ENCODE assay signal across 17 cellular contexts in genomic region chr20:59044796-59045195, GRCh38. TPM values are rescaled to one million over a fixed set of nuclear protein-coding genes. Genes with fewer than 3 reads are reported as not detected.
A peak's percentile ranks its signal among the peaks of the same experiment; 100 is the strongest.
DNase-seq lines count a peak whose midpoint lies in the region; ATAC-seq and TF ChIP-seq lines count a peak whose summit lies in the region.
"Had no signal": no experiment of that assay in that cellular context is flagged by ENCODE, and none has a peak within 500 bp of the region (broad histone marks: within the 10 kb centered on the region; RNA-seq: fewer than 3 reads in every experiment).

No MANE protein-coding gene starts in this region.

- no peaks in the 10 kb centered on the region for H3K9me3 ChIP-seq in DND-41 (ENCODE audit: insufficient read depth, low read length, severe bottlenecking)
- H3K9me3 ChIP-seq in Peyer's patch: no peaks in the 10 kb centered on the region

- peaks cover 32% of the 10 kb centered on the region for H3K79me2 ChIP-seq in DND-41 (ENCODE audit: insufficient read depth, low read length)

- H3K4me3 Mint-ChIP-seq in immature natural killer cell: no peak overlapping the region
- H3K4me3 Mint-ChIP-seq in stimulated activated memory B cell treated with anti-CD40 and anti-IgM and Interleukin-4, amounts not matched to agents 10 μg/mL and 1 μg/mL and 100 μg/mL, for 72 hours: no peak overlapping the region
- H3K4me3 Mint-ChIP-seq in activated T-helper 17 cell treated with anti-CD3 and anti-CD28 coated beads, Interleukin-2, amount 50 U/mL, for 72 hours: no peak overlapping the region

- H3K27ac ChIP-seq in DND-41 (ENCODE audit: low read length) (no peak overlapping the region), Peyer's patch (peak overlapping the region in 3 of 4 donors; percentile 33 to 95 (median 84))

- peaks cover 25% of the 10 kb centered on the region for H4K20me1 ChIP-seq in DND-41 (ENCODE audit: insufficient read depth, low read length)

- TF ChIP-seq POLR2A in Peyer's patch (IDR thresholded peaks at IDR 0.05): peak in 1 of 2 donors; percentile 67

- H3K36me3 ChIP-seq in DND-41 (ENCODE audit: insufficient read depth, low read length): peaks cover 22% of the 10 kb centered on the region
- H3K36me3 ChIP-seq in Peyer's patch: no peaks in the 10 kb centered on the region
- no peaks in the 10 kb centered on the region for H3K36me3 ChIP-seq in H7 (replicated peaks; ENCODE audit: control insufficient read depth, insufficient read depth, low read length)

- H3K9me3 Mint-ChIP-seq in immature natural killer cell: no peaks in the 10 kb centered on the region
- H3K9me3 Mint-ChIP-seq in stimulated activated memory B cell treated with anti-CD40 and anti-IgM and Interleukin-4, amounts not matched to agents 10 μg/mL and 1 μg/mL and 100 μg/mL, for 72 hours: no peaks in the 10 kb centered on the region
- H3K9me3 Mint-ChIP-seq in activated T-helper 17 cell treated with anti-CD3 and anti-CD28 coated beads, Interleukin-2, amount 50 U/mL, for 72 hours: no peaks in the 10 kb centered on the region
- H3K9me3 Mint-ChIP-seq: CD4-positive, CD25-positive, alpha-beta regulatory T cell had no signal

- 0 out of 2 replicates have a peak overlapping the region, but pooled peaks have one; percentile 0 for H2AFZ ChIP-seq in DND-41 (ENCODE audit: low read depth, low read length)

- H3K27me3 Mint-ChIP-seq in immature natural killer cell (ENCODE audit: low read depth in 3 of 3): peaks cover 2 to 3% (median 3%) of the 10 kb centered on the region in 3 donors
- peaks cover 8% of the 10 kb centered on the region for H3K27me3 Mint-ChIP-seq in stimulated activated memory B cell treated with anti-CD40 and anti-IgM and Interleukin-4, amounts not matched to agents 10 μg/mL and 1 μg/mL and 100 μg/mL, for 72 hours
- H3K27me3 Mint-ChIP-seq in activated T-helper 17 cell treated with anti-CD3 and anti-CD28 coated beads, Interleukin-2, amount 50 U/mL, for 72 hours: no peaks in the 10 kb centered on the region
- H3K27me3 Mint-ChIP-seq: CD4-positive, CD25-positive, alpha-beta regulatory T cell had no signal

- peaks cover 0 to 9% (median 0%) of the 10 kb centered on the region in 3 donors for H3K36me3 Mint-ChIP-seq in immature natural killer cell
- peaks cover 14% of the 10 kb centered on the region for H3K36me3 Mint-ChIP-seq in stimulated activated memory B cell treated with anti-CD40 and anti-IgM and Interleukin-4, amounts not matched to agents 10 μg/mL and 1 μg/mL and 100 μg/mL, for 72 hours
- H3K36me3 Mint-ChIP-seq in activated T-helper 17 cell treated with anti-CD3 and anti-CD28 coated beads, Interleukin-2, amount 50 U/mL, for 72 hours (ENCODE audit: low read depth): peaks cover 19% of the 10 kb centered on the region

- DNase-seq in DND-41 (no peak), Peyer's patch (peak in 1 of 3 donors; percentile 79), immature natural killer cell (no peak), globus pallidus (ENCODE audit: low spot score) (no peak), H7 (no peak)
- DNase-seq: ACHN; AML-193; CD4-positive, CD25-positive, alpha-beta regulatory T cell; EL; KBM-7; NCI-H1436; NCI-H2029; NCI-H510A treated with DMSO at 0.1 percent for 48 hours; SIG-M5 had no signal

- H3K27me3 ChIP-seq in DND-41 (ENCODE audit: insufficient read depth, low read length, poor library complexity) (peaks cover 6% of the 10 kb centered on the region), Peyer's patch (no peaks in the 10 kb centered on the region), H7 (ENCODE audit: control insufficient read depth, insufficient read depth, low read length) (no peaks in the 10 kb centered on the region; the same call in 1 of the 2 replicates)

- no peak overlapping the region for H3K9ac ChIP-seq in DND-41 (ENCODE audit: low read depth, low read length)

- H3K4me1 Mint-ChIP-seq in immature natural killer cell: peaks cover 32 to 35% of the 10 kb centered on the region in 2 donors
- H3K4me1 Mint-ChIP-seq in stimulated activated memory B cell treated with anti-CD40 and anti-IgM and Interleukin-4, amounts not matched to agents 10 μg/mL and 1 μg/mL and 100 μg/mL, for 72 hours: peaks cover 35% of the 10 kb centered on the region
- H3K4me1 Mint-ChIP-seq in activated T-helper 17 cell treated with anti-CD3 and anti-CD28 coated beads, Interleukin-2, amount 50 U/mL, for 72 hours: peaks cover 32% of the 10 kb centered on the region

- H3K4me3 ChIP-seq in DND-41 (ENCODE audit: low read depth in 1 of 2, low read length in 2 of 2) (no peak overlapping the region), Peyer's patch (peak overlapping the region in 1 of 4 donors; percentile 9), H7 (ENCODE audit: insufficient read depth, low read depth, low read length) (no peak overlapping the region)

- peaks cover 33% of the 10 kb centered on the region for H3K4me1 ChIP-seq in DND-41 (ENCODE audit: insufficient read depth, low read length)
- peaks cover 0 to 43% (median 8%) of the 10 kb centered on the region in 4 donors for H3K4me1 ChIP-seq in Peyer's patch

- peak overlapping the region in 4 of 6 donors; percentile 25 to 84 (median 76) for H3K27ac Mint-ChIP-seq in immature natural killer cell
- peak overlapping the region; percentile 91 for H3K27ac Mint-ChIP-seq in stimulated activated memory B cell treated with anti-CD40 and anti-IgM and Interleukin-4, amounts not matched to agents 10 μg/mL and 1 μg/mL and 100 μg/mL, for 72 hours
- H3K27ac Mint-ChIP-seq in activated T-helper 17 cell treated with anti-CD3 and anti-CD28 coated beads, Interleukin-2, amount 50 U/mL, for 72 hours: no peak overlapping the region

- no peak for ATAC-seq in DND-41 (ENCODE audit: insufficient read depth, low read depth)
- ATAC-seq in stimulated activated memory B cell treated with anti-CD40 and anti-IgM and Interleukin-4, amounts not matched to agents 10 μg/mL and 1 μg/mL and 100 μg/mL, for 72 hours: no peak
- no peak for ATAC-seq in activated T-helper 17 cell treated with anti-CD3 and anti-CD28 coated beads, Interleukin-2, amount 50 U/mL, for 72 hours (replicated peaks)

- no peak overlapping the region for H3K4me2 ChIP-seq in DND-41 (ENCODE audit: insufficient read depth, low read length)

- TF ChIP-seq CTCF in DND-41 (IDR thresholded peaks at IDR 0.05; ENCODE audit: borderline replicate concordance, extremely low read depth, low read length, poor library complexity, severe bottlenecking) (no peak), Peyer's patch (IDR thresholded peaks at IDR 0.05) (no peak)

RNA-seq across cellular contexts. Expression of gene PRELID3B, which starts 2.2 kb away (rescaled TPM):
- 100 to 1,000 TPM in 2 of 4 donors, 10 to 100 TPM in 2; 44.6 to 148 (median 86.5) TPM for total RNA-seq in Peyer's patch
- 10 to 100 TPM; 31.5 to 43.3 (median 37.8) TPM for polyA plus RNA-seq in immature natural killer cell
- 100 to 1,000 TPM in 1 of 2 donors, 10 to 100 TPM in 1; 77.1 to 107 TPM for total RNA-seq in activated T-helper 17 cell treated with anti-CD3 and anti-CD28 coated beads, Interleukin-2, amount 50 U/mL, for 72 hours
- 29.5 and 36.3 TPM in 2 replicates for total RNA-seq in H7 (2014; rRNA removed; shearing (Covaris generic))

RNA-seq across cellular contexts. Expression of gene ATP5F1E, which starts 12.7 kb away (rescaled TPM):
- 10 to 100 TPM; 20.6 to 34.0 (median 26.8) TPM for total RNA-seq in Peyer's patch
- polyA plus RNA-seq in immature natural killer cell: 100 to 1,000 TPM in 1 of 3 donors, 10 to 100 TPM in 2; 43.3 to 138 (median 91.7) TPM
- total RNA-seq in activated T-helper 17 cell treated with anti-CD3 and anti-CD28 coated beads, Interleukin-2, amount 50 U/mL, for 72 hours: 10 to 100 TPM; 45.5 to 78.0 TPM
- total RNA-seq in H7 (2014; rRNA removed; shearing (Covaris generic)): 14.3 and 16.4 TPM in 2 replicates

RNA-seq across cellular contexts. Expression of gene TUBB1, which starts 25.6 kb away (rescaled TPM):
- not detected for total RNA-seq in Peyer's patch
- 10 to 100 TPM in 1 of 3 donors, 1 to 10 TPM in 2; 2.6 to 22.5 (median 4.3) TPM for polyA plus RNA-seq in immature natural killer cell
- total RNA-seq in activated T-helper 17 cell treated with anti-CD3 and anti-CD28 coated beads, Interleukin-2, amount 50 U/mL, for 72 hours: under 1 TPM; 0.08 to 0.13 TPM
- total RNA-seq in H7 (2014; rRNA removed; shearing (Covaris generic)): not detected in 2 replicates
- total RNA-seq: H1 had no signal
- polyA plus RNA-seq: H1 had no signal

RNA-seq across cellular contexts. Expression of gene CTSZ, which starts 37.7 kb away (rescaled TPM):
- 100 to 1,000 TPM in 3 of 4 donors, 10 to 100 TPM in 1; 78.4 to 310 (median 274) TPM for total RNA-seq in Peyer's patch
- polyA plus RNA-seq in immature natural killer cell: 10 to 100 TPM in 1 of 3 donors, 1 to 10 TPM in 2; 2.6 to 10.5 (median 5.8) TPM
- 10 to 100 TPM; 29.7 to 52.2 TPM for total RNA-seq in activated T-helper 17 cell treated with anti-CD3 and anti-CD28 coated beads, Interleukin-2, amount 50 U/mL, for 72 hours
- total RNA-seq in H7 (2014; rRNA removed; shearing (Covaris generic)): 12.9 and 19.7 TPM in 2 replicates
